ENCODE assay signal across 8 cellular contexts in the genomic region with DNA sequence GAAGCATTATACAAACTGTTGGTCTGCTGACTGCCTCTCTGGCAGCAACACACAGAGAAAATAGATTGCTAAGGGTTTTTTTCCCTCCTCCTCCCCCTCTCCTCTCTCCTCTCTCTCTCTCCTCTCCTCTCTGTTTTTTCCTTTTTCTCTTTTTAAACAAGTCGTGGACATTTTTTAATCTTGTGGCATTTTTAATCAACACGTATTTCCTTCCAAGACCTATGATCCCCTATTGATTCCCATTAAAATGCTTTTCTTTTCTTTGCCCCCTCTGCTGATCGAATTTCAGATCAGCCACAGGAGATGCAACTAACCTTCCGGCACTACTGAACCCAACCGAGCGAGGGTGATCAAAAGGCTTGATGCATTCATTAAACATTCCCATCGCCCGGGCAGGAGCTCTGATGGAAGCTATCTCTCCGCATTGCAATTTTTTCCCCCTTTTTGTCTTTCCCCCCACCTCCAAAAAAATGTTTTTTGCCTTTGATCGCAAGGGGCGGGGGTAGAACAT.
DNase-seq lines count a peak whose midpoint lies in the region; ATAC-seq and TF ChIP-seq lines count a peak whose summit lies in the region.

No MANE protein-coding gene starts in this region.

- intact Hi-C loops in esophagus squamous epithelium (cut with DNase I): loop anchor here (5.0 to 10.0 kb wide), 3 partner anchors 91 to 348 kb away; a partner anchor contains a TSS

- H3K27me3 ChIP-seq in esophagus squamous epithelium (no peaks in the 10 kb centered on the region), muscle layer of duodenum (ENCODE audit: low read depth, low read length) (no peaks in the 10 kb centered on the region), upper lobe of left lung (no peaks in the 10 kb centered on the region)

- TF ChIP-seq EP300 in upper lobe of left lung (IDR thresholded peaks at IDR 0.05): no peak

- H3K4me1 ChIP-seq in esophagus squamous epithelium: peaks cover 0 to 21% (median 8%) of the 10 kb centered on the region in 3 donors
- H3K4me1 ChIP-seq in muscle layer of duodenum (ENCODE audit: control insufficient read depth in 1 of 2, insufficient read depth in 2 of 2, low read length in 2 of 2): peaks cover 0 to 4% of the 10 kb centered on the region in 2 donors
- H3K4me1 ChIP-seq in upper lobe of left lung: peaks cover 0 to 13% (median 7%) of the 10 kb centered on the region in 4 donors

- TF ChIP-seq POLR2A in esophagus squamous epithelium (IDR thresholded peaks at IDR 0.05): no peak
- TF ChIP-seq POLR2A in upper lobe of left lung (IDR thresholded peaks at IDR 0.05): no peak

- H3K9me3 ChIP-seq in esophagus squamous epithelium (no peaks in the 10 kb centered on the region), muscle layer of duodenum (ENCODE audit: control insufficient read depth in 1 of 2, low read length in 2 of 2) (no peaks in the 10 kb centered on the region), upper lobe of left lung (no peaks in the 10 kb centered on the region)

- DNase-seq in DMS79 (lab: John Stamatoyannopoulos, UW) (peak; percentile 94), NCI-H2171 treated with DMSO at 0.1 percent for 48 hours (lab: John Stamatoyannopoulos, UW) (peak; percentile 97), esophagus squamous epithelium (lab: John Stamatoyannopoulos, UW) (no peak), upper lobe of left lung (peak in 1 of 2 donors; percentile 33)
- peak; percentile 27 for DNase-seq in activated CD8-positive, alpha-beta memory T cell treated with anti-CD3 and anti-CD28 coated beads, Interleukin-2, amount 50 U/mL, for 4 hours
- DNase-seq in central memory CD4-positive, alpha-beta T cell: no peak

- H3K36me3 ChIP-seq in esophagus squamous epithelium (no peaks in the 10 kb centered on the region), muscle layer of duodenum (ENCODE audit: control insufficient read depth in 1 of 2, insufficient read depth in 2 of 2, low read length in 2 of 2) (peaks cover 0 to 7% of the 10 kb centered on the region in 2 donors), upper lobe of left lung (no peaks in the 10 kb centered on the region)

- TF ChIP-seq CTCF in esophagus squamous epithelium (IDR thresholded peaks at IDR 0.05) (peak in 4 of 6 experiments; percentile 34 to 58 (median 49)), upper lobe of left lung (IDR thresholded peaks at IDR 0.05) (peak in 5 of 6 experiments; percentile 25 to 59 (median 34))

- 0 to 1% methylated on average over 11 of the region's 11 CpGs for WGBS in esophagus squamous epithelium, 2 donors
- 0% methylated on average over 11 of the region's 11 CpGs for WGBS in upper lobe of left lung, 2 donors

- H3K4me3 ChIP-seq in esophagus squamous epithelium: peak overlapping the region; percentile 58 to 90 (median 74)
- peak overlapping the region; percentile 70 to 92 for H3K4me3 ChIP-seq in muscle layer of duodenum (ENCODE audit: low read depth in 1 of 2, low read length in 2 of 2)
- H3K4me3 ChIP-seq in upper lobe of left lung: peak overlapping the region; percentile 46 to 72 (median 67)

- ATAC-seq in HG02610 (IDR thresholded peaks at IDR 0.05; ENCODE audit: unreplicated experiment) (peak; percentile 16), upper lobe of left lung (ENCODE audit: low FRiP score in 2 of 2) (peak; percentile 65 to 67)

- peak overlapping the region; percentile 96 to 99 (median 98) for H3K27ac ChIP-seq in esophagus squamous epithelium
- peak overlapping the region; percentile 98 for H3K27ac ChIP-seq in muscle layer of duodenum (ENCODE audit: low read length)
- H3K27ac ChIP-seq in upper lobe of left lung: peak overlapping the region; percentile 98 to 99 (median 98)

Comparison
In these comparisons a context has a peak if more than half of its experiments do, and no peak if none do; other contexts are left out.
1. DNase-seq: peak in DMS79 (single experiment), NCI-H2171 treated with DMSO at 0.1 percent for 48 hours (single experiment) and activated CD8-positive, alpha-beta memory T cell treated with anti-CD3 and anti-CD28 coated beads, Interleukin-2, amount 50 U/mL, for 4 hours (single experiment); none in esophagus squamous epithelium (single experiment) and central memory CD4-positive, alpha-beta T cell (single experiment).
2. Peak in every context shown above with its lines, with median percentiles within 50 percentile points of each other: H3K27ac ChIP-seq and H3K4me3 ChIP-seq.